Comparison of ENCODE assay signal across 31 cellular contexts in genomic region chr22:36950797-36951590, GRCh38. TPM values are rescaled to one million over a fixed set of nuclear protein-coding genes. Genes with fewer than 3 reads are reported as not detected.
A peak's percentile ranks its signal among the peaks of the same experiment; 100 is the strongest.
DNase-seq lines count a peak whose midpoint lies in the region; ATAC-seq and TF ChIP-seq lines count a peak whose summit lies in the region.
"Had no signal": no experiment of that assay in that cellular context is flagged by ENCODE, and none has a peak within 500 bp of the region (broad histone marks: within the 10 kb centered on the region; RNA-seq: fewer than 3 reads in every experiment).

No MANE protein-coding gene starts in this region.

- H3K9me3 Mint-ChIP-seq in activated naive CD8-positive, alpha-beta T cell treated with anti-CD3 and anti-CD28 coated beads, Interleukin-2, amount 50 U/mL, for 24 hours = no peaks in the 10 kb centered on the region
- no peaks in the 10 kb centered on the region for H3K9me3 Mint-ChIP-seq in activated naive CD8-positive, alpha-beta T cell treated with anti-CD3 and anti-CD28 coated beads for 36 hours
- no peaks in the 10 kb centered on the region for H3K9me3 Mint-ChIP-seq in dendritic cell treated with granulocyte-macrophage colony-stimulating factor and Interleukin-4, amounts not matched to agents 40 ng/mL and 50 ng/mL, for 4 days
- peaks cover 2% of the 10 kb centered on the region for H3K9me3 Mint-ChIP-seq in neural progenitor cell
- H3K9me3 Mint-ChIP-seq in stimulated activated naive B cell treated with anti-CD40 and anti-IgM and Interleukin-4, amounts not matched to agents 10 μg/mL and 1 μg/mL and 100 μg/mL, for 72 hours = peaks cover 0 to 2% of the 10 kb centered on the region in 2 donors
- H3K9me3 Mint-ChIP-seq: CD8-positive, alpha-beta memory T cell had no signal

- H3K4me1 ChIP-seq in neural progenitor cell (peaks cover 5% of the 10 kb centered on the region), mucosa of descending colon (ENCODE audit: low read depth) (no peaks in the 10 kb centered on the region)
- H3K4me1 ChIP-seq: BE2C, SJCRH30 had no signal

- intact Hi-C loops in dendritic cell treated with granulocyte-macrophage colony-stimulating factor and Interleukin-4, amounts not matched to agents 40 ng/mL and 50 ng/mL, for 4 days (cut with micrococcal nuclease) = no loop called here
- intact Hi-C loops in mucosa of descending colon (cut with DNase I, micrococcal nuclease) = no loop called here

- H3F3A ChIP-seq in neural progenitor cell (ENCODE audit: low read depth) = peaks cover 3% of the 10 kb centered on the region

- no peak for ATAC-seq in activated naive CD8-positive, alpha-beta T cell treated with anti-CD3 and anti-CD28 coated beads, Interleukin-2, amount 50 U/mL, for 24 hours
- ATAC-seq in stimulated activated naive B cell treated with anti-CD40 and anti-IgM and Interleukin-4, amounts not matched to agents 10 μg/mL and 1 μg/mL and 100 μg/mL, for 72 hours (replicated peaks) = no peak
- no peak for ATAC-seq in mucosa of descending colon
- ATAC-seq: Right ventricle myocardium inferior had no signal

- peaks cover 3% of the 10 kb centered on the region for H3K27me3 Mint-ChIP-seq in activated naive CD8-positive, alpha-beta T cell treated with anti-CD3 and anti-CD28 coated beads, Interleukin-2, amount 50 U/mL, for 24 hours
- H3K27me3 Mint-ChIP-seq in activated naive CD8-positive, alpha-beta T cell treated with anti-CD3 and anti-CD28 coated beads for 36 hours = peaks cover 15% of the 10 kb centered on the region
- peaks cover 23% of the 10 kb centered on the region for H3K27me3 Mint-ChIP-seq in dendritic cell treated with granulocyte-macrophage colony-stimulating factor and Interleukin-4, amounts not matched to agents 40 ng/mL and 50 ng/mL, for 4 days
- H3K27me3 Mint-ChIP-seq in neural progenitor cell (ENCODE audit: insufficient read depth, low read depth) = peaks cover 6% of the 10 kb centered on the region
- peaks cover 28 to 47% of the 10 kb centered on the region in 2 donors for H3K27me3 Mint-ChIP-seq in stimulated activated naive B cell treated with anti-CD40 and anti-IgM and Interleukin-4, amounts not matched to agents 10 μg/mL and 1 μg/mL and 100 μg/mL, for 72 hours

- H3K9me3 ChIP-seq in neural progenitor cell (ENCODE audit: low read depth) (no peaks in the 10 kb centered on the region), mucosa of descending colon (no peaks in the 10 kb centered on the region)
- H3K9me3 ChIP-seq: BE2C, SJCRH30 had no signal

- no peak overlapping the region for H3K9ac ChIP-seq in neural progenitor cell

- no peak for DNase-seq in activated naive CD8-positive, alpha-beta T cell treated with anti-CD3 and anti-CD28 coated beads, Interleukin-2, amount 50 U/mL, for 24 hours
- DNase-seq in activated naive CD8-positive, alpha-beta T cell treated with anti-CD3 and anti-CD28 coated beads for 36 hours = no peak
- DNase-seq in neural progenitor cell (ENCODE audit: low spot score) (no peak), mucosa of descending colon (no peak), NCI-H187 treated with DMSO at 0.1 percent for 48 hours (lab: John Stamatoyannopoulos, UW) (no peak), HT-29 (ENCODE audit: low spot score) (no peak)
- no peak for DNase-seq in stimulated activated naive B cell treated with anti-CD40 and anti-IgM and Interleukin-4, amounts not matched to agents 10 μg/mL and 1 μg/mL and 100 μg/mL, for 72 hours
- DNase-seq: 8988T; ACHN; BE2C; CD8-positive, alpha-beta memory T cell; DMS 273 treated with DMSO at 0.1 percent for 48 hours; DMS79; EL; GDM1; HCEC 1CT; IMR-90; NCI-H1092; NCI-H1417 treated with DMSO at 0.1 percent for 48 hours; NCI-H1694 treated with DMSO at 0.1 percent for 48 hours; NCI-H2171 treated with DMSO at 0.1 percent for 48 hours; NCI-H524 treated with DMSO at 0.1 percent for 48 hours; NCI-H774; NK-92 treated with Interleukin-12 subunit alpha and Interleukin-12 subunit beta, amount 100 ng/mL, for 24 hours; PC-9; SJCRH30 had no signal

- H3K79me2 ChIP-seq in neural progenitor cell (ENCODE audit: low read depth) = no peaks in the 10 kb centered on the region

- no peaks in the 10 kb centered on the region for H3K27me3 ChIP-seq in neural progenitor cell
- H3K27me3 ChIP-seq: BE2C had no signal

- H3K27ac ChIP-seq in neural progenitor cell = no peak overlapping the region
- H3K27ac ChIP-seq: PC-9, SJCRH30 had no signal

- H2AFZ ChIP-seq in neural progenitor cell (replicated peaks) = no peak overlapping the region
- H2AFZ ChIP-seq: PC-9 had no signal

- H3K27ac Mint-ChIP-seq in activated naive CD8-positive, alpha-beta T cell treated with anti-CD3 and anti-CD28 coated beads, Interleukin-2, amount 50 U/mL, for 24 hours = peak overlapping the region; percentile 25
- no peak overlapping the region for H3K27ac Mint-ChIP-seq in activated naive CD8-positive, alpha-beta T cell treated with anti-CD3 and anti-CD28 coated beads for 36 hours
- H3K27ac Mint-ChIP-seq in dendritic cell treated with granulocyte-macrophage colony-stimulating factor and Interleukin-4, amounts not matched to agents 40 ng/mL and 50 ng/mL, for 4 days = peak overlapping the region; percentile 18
- H3K27ac Mint-ChIP-seq in neural progenitor cell = peak overlapping the region; percentile 33
- H3K27ac Mint-ChIP-seq in stimulated activated naive B cell treated with anti-CD40 and anti-IgM and Interleukin-4, amounts not matched to agents 10 μg/mL and 1 μg/mL and 100 μg/mL, for 72 hours = peak overlapping the region; percentile 39
- H3K27ac Mint-ChIP-seq: CD14-positive monocyte had no signal

- peaks cover 3% of the 10 kb centered on the region for H3K4me1 Mint-ChIP-seq in activated naive CD8-positive, alpha-beta T cell treated with anti-CD3 and anti-CD28 coated beads, Interleukin-2, amount 50 U/mL, for 24 hours
- no peaks in the 10 kb centered on the region for H3K4me1 Mint-ChIP-seq in activated naive CD8-positive, alpha-beta T cell treated with anti-CD3 and anti-CD28 coated beads for 36 hours
- peaks cover 13% of the 10 kb centered on the region for H3K4me1 Mint-ChIP-seq in dendritic cell treated with granulocyte-macrophage colony-stimulating factor and Interleukin-4, amounts not matched to agents 40 ng/mL and 50 ng/mL, for 4 days (ENCODE audit: low read depth)
- no peaks in the 10 kb centered on the region for H3K4me1 Mint-ChIP-seq in neural progenitor cell
- H3K4me1 Mint-ChIP-seq in stimulated activated naive B cell treated with anti-CD40 and anti-IgM and Interleukin-4, amounts not matched to agents 10 μg/mL and 1 μg/mL and 100 μg/mL, for 72 hours = peaks cover 10 to 16% of the 10 kb centered on the region in 2 donors
- H3K4me1 Mint-ChIP-seq: CD8-positive, alpha-beta memory T cell had no signal

- H3K4me3 Mint-ChIP-seq in activated naive CD8-positive, alpha-beta T cell treated with anti-CD3 and anti-CD28 coated beads, Interleukin-2, amount 50 U/mL, for 24 hours = no peak overlapping the region
- H3K4me3 Mint-ChIP-seq in activated naive CD8-positive, alpha-beta T cell treated with anti-CD3 and anti-CD28 coated beads for 36 hours = no peak overlapping the region
- H3K4me3 Mint-ChIP-seq in dendritic cell treated with granulocyte-macrophage colony-stimulating factor and Interleukin-4, amounts not matched to agents 40 ng/mL and 50 ng/mL, for 4 days = no peak overlapping the region
- no peak overlapping the region for H3K4me3 Mint-ChIP-seq in neural progenitor cell
- H3K4me3 Mint-ChIP-seq in stimulated activated naive B cell treated with anti-CD40 and anti-IgM and Interleukin-4, amounts not matched to agents 10 μg/mL and 1 μg/mL and 100 μg/mL, for 72 hours = no peak overlapping the region
- H3K4me3 Mint-ChIP-seq: CD14-positive monocyte; CD8-positive, alpha-beta memory T cell had no signal

- no peak overlapping the region for H3K4me2 ChIP-seq in neural progenitor cell
- H3K4me2 ChIP-seq: PC-9 had no signal

- H3K36me3 Mint-ChIP-seq in activated naive CD8-positive, alpha-beta T cell treated with anti-CD3 and anti-CD28 coated beads, Interleukin-2, amount 50 U/mL, for 24 hours (ENCODE audit: low read depth) = no peaks in the 10 kb centered on the region
- peaks cover 2% of the 10 kb centered on the region for H3K36me3 Mint-ChIP-seq in activated naive CD8-positive, alpha-beta T cell treated with anti-CD3 and anti-CD28 coated beads for 36 hours
- no peaks in the 10 kb centered on the region for H3K36me3 Mint-ChIP-seq in dendritic cell treated with granulocyte-macrophage colony-stimulating factor and Interleukin-4, amounts not matched to agents 40 ng/mL and 50 ng/mL, for 4 days (ENCODE audit: low read depth)
- no peaks in the 10 kb centered on the region for H3K36me3 Mint-ChIP-seq in neural progenitor cell
- H3K36me3 Mint-ChIP-seq in stimulated activated naive B cell treated with anti-CD40 and anti-IgM and Interleukin-4, amounts not matched to agents 10 μg/mL and 1 μg/mL and 100 μg/mL, for 72 hours = no peaks in the 10 kb centered on the region
- H3K36me3 Mint-ChIP-seq: CD14-positive monocyte; CD8-positive, alpha-beta memory T cell had no signal

- TF ChIP-seq CTCF in neural progenitor cell (IDR thresholded peaks at IDR 0.05) = no peak
- TF ChIP-seq CTCF in mucosa of descending colon (IDR thresholded peaks at IDR 0.05) = no peak

- H3K4me3 ChIP-seq in neural progenitor cell (no peak overlapping the region), mucosa of descending colon (no peak overlapping the region)
- H3K4me3 ChIP-seq: PC-9, SJCRH30 had no signal

- H4K20me1 ChIP-seq in neural progenitor cell (ENCODE audit: low read depth) = no peaks in the 10 kb centered on the region

- H3K36me3 ChIP-seq in neural progenitor cell = no peaks in the 10 kb centered on the region
- H3K36me3 ChIP-seq in mucosa of descending colon (ENCODE audit: low read depth) = no peaks in the 10 kb centered on the region
- H3K36me3 ChIP-seq: BE2C, SJCRH30 had no signal

RNA-seq across cellular contexts. Expression of gene CSF2RB, which starts 37.6 kb away (rescaled TPM):
- under 1 TPM; 0.14 to 0.31 TPM for total RNA-seq in activated naive CD8-positive, alpha-beta T cell treated with anti-CD3 and anti-CD28 coated beads for 36 hours
- total RNA-seq in neural progenitor cell (ENCODE audit: low replicate concordance) (0.03 TPM in 1 of 2 replicates, not detected in the other), mucosa of descending colon (1 to 10 TPM; 4.1 to 8.1 (median 5.3) TPM)
- total RNA-seq in HT-29 (2014; rRNA removed; shearing (Covaris generic)) = not detected in 2 replicates
- total RNA-seq: H1, IMR-90, PC-9, RPMI7951, SJCRH30 had no signal
